1 cellular context compared by ENCODE assay signal in genomic region chr15:64038878-64039277, GRCh38.
TF ChIP-seq lines count a peak whose summit lies in the region.

No MANE protein-coding gene starts in this region.

TF ChIP-seq in HepG2, 621 proteins besides CTCF, POLR2A, EP300 and RAD21:
- no peak for TF ChIP-seq TP53 (CRISPR knock-in tag; conservative IDR thresholded peaks at IDR 0.05)
- TF ChIP-seq NFYB (CRISPR knock-in tag; IDR thresholded peaks at IDR 0.05) = 0 out of 2 replicates have a peak, but pooled peaks have one; percentile 26
